In the genomic region with DNA sequence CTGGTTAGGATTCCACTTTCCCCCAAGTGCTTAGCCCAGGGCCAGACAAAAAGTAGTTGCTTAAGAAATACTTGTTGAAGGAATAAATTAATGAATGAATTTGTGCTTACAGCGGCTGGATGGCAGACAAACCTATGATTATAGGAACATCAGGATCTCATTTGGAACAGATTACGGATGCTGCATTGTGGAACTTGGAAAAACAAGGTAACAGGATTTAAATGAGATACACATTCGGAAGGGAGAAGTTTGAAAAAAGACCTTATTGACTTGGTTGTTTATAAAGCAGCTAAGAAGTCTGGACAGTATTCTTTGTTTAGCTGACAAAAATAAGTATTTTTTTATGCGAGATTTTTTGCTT, we compare ENCODE assay signal across 8 cellular contexts. TPM values are rescaled to one million over a fixed set of nuclear protein-coding genes. Genes with fewer than 3 reads are reported as not detected.
DNase-seq lines count a peak whose midpoint lies in the region; ATAC-seq and TF ChIP-seq lines count a peak whose summit lies in the region.

No MANE protein-coding gene starts in this region.

- H3K9me3 Mint-ChIP-seq in CD8-positive, alpha-beta T cell, result no peaks in the 10 kb centered on the region
- no peaks in the 10 kb centered on the region for H3K9me3 Mint-ChIP-seq in endothelial cell (ENCODE audit: unreplicated experiment)

- H3K36me3 ChIP-seq in CD8-positive, alpha-beta T cell (ENCODE audit: insufficient read depth, low read length), result peaks cover 13% of the 10 kb centered on the region
- peaks cover 41% of the 10 kb centered on the region for H3K36me3 ChIP-seq in NT2/D1 (ENCODE audit: insufficient read depth, insufficient read length, low read length)

- CTCF ChIA-PET in CD8-positive, alpha-beta T cell (lab: Charles Lee), result interaction anchor here (0.6 to 1.6 kb wide), 2 partner anchors 16 to 955 kb away, joined by 3 read pairs; no protein-coding TSS in a partner anchor

- intact Hi-C loops in CD8-positive, alpha-beta T cell (cut with DNase I, micrococcal nuclease), result loop anchor here (1.0 to 10.0 kb wide), 9 partner anchors 22 to 931 kb away; a partner anchor contains a TSS

- TF ChIP-seq CTCF in CD8-positive, alpha-beta T cell (IDR thresholded peaks at IDR 0.05), result no peak
- TF ChIP-seq CTCF in endothelial cell (IDR thresholded peaks at IDR 0.05; ENCODE audit: unreplicated experiment), result no peak
- TF ChIP-seq CTCF in omental fat pad (IDR thresholded peaks at IDR 0.05), result no peak

- no peak for ATAC-seq in CD8-positive, alpha-beta T cell
- peak; percentile 7 for ATAC-seq in omental fat pad (ENCODE audit: low FRiP score)

- no peaks in the 10 kb centered on the region for H3K27me3 ChIP-seq in CD8-positive, alpha-beta T cell (ENCODE audit: insufficient read depth, low read length)
- H3K27me3 ChIP-seq in NT2/D1 (ENCODE audit: insufficient read depth, insufficient read length), result no peaks in the 10 kb centered on the region

- peaks cover 46% of the 10 kb centered on the region for H3K36me3 Mint-ChIP-seq in CD8-positive, alpha-beta T cell
- H3K36me3 Mint-ChIP-seq in endothelial cell (ENCODE audit: low read depth, unreplicated experiment), result peaks cover 5% of the 10 kb centered on the region

- H3K4me3 Mint-ChIP-seq in CD8-positive, alpha-beta T cell, result peak overlapping the region; percentile 89
- peak overlapping the region; percentile 94 for H3K4me3 Mint-ChIP-seq in endothelial cell (ENCODE audit: unreplicated experiment)

- peaks cover 40% of the 10 kb centered on the region for H3K4me1 Mint-ChIP-seq in CD8-positive, alpha-beta T cell (ENCODE audit: low read depth)
- peaks cover 15% of the 10 kb centered on the region for H3K4me1 Mint-ChIP-seq in endothelial cell (ENCODE audit: unreplicated experiment)

- peak overlapping the region; percentile 99 for H3K27ac Mint-ChIP-seq in CD8-positive, alpha-beta T cell
- peak overlapping the region; percentile 97 for H3K27ac Mint-ChIP-seq in endothelial cell (ENCODE audit: unreplicated experiment)

- peak overlapping the region; percentile 90 for H3K27ac ChIP-seq in CD8-positive, alpha-beta T cell (ENCODE audit: low read depth, low read length)
- H3K27ac ChIP-seq in caudate nucleus (ENCODE audit: low read depth, low read length), result no peak overlapping the region

- DNase-seq in CD8-positive, alpha-beta T cell, result no peak
- DNase-seq in NT2/D1 (ENCODE audit: low read depth, low spot score) (no peak), endothelial cell (ENCODE audit: low spot score) (no peak), omental fat pad (ENCODE audit: low spot score) (no peak), inferior parietal cortex (ENCODE audit: extremely low spot score) (no peak), NCI-H187 (lab: John Stamatoyannopoulos, UW) (no peak), caudate nucleus (lab: John Stamatoyannopoulos, UW) (no peak)
- DNase-seq in activated effector memory CD4-positive, alpha-beta T cell treated with Interleukin-2 at 50 U/mL for 16 hours, result no peak

- no peaks in the 10 kb centered on the region for H3K27me3 Mint-ChIP-seq in CD8-positive, alpha-beta T cell (ENCODE audit: low read depth)
- peaks cover 2% of the 10 kb centered on the region for H3K27me3 Mint-ChIP-seq in endothelial cell (ENCODE audit: unreplicated experiment)

- peaks cover 31% of the 10 kb centered on the region for H3K4me1 ChIP-seq in CD8-positive, alpha-beta T cell (ENCODE audit: insufficient read depth, low read length)
- H3K4me1 ChIP-seq in NT2/D1 (ENCODE audit: insufficient read depth, insufficient read length), result no peaks in the 10 kb centered on the region

- no peaks in the 10 kb centered on the region for H3K9me3 ChIP-seq in CD8-positive, alpha-beta T cell (ENCODE audit: low read length)
- H3K9me3 ChIP-seq in NT2/D1 (ENCODE audit: insufficient read depth, low read length), result no peaks in the 10 kb centered on the region

- peak overlapping the region; percentile 83 for H3K4me3 ChIP-seq in CD8-positive, alpha-beta T cell (ENCODE audit: low read depth, low read length)
- peak overlapping the region; percentile 91 for H3K4me3 ChIP-seq in NT2/D1 (ENCODE audit: insufficient read length, low read depth)

- POLR2A ChIA-PET in CD8-positive, alpha-beta T cell (lab: Charles Lee), result interaction anchor here (1.0 to 1.3 kb wide), 2 partner anchors 21 to 23 kb away, joined by 3 to 13 read pairs; a partner anchor contains a TSS

- peak overlapping the region; percentile 92 for H3K9ac ChIP-seq in NT2/D1 (ENCODE audit: insufficient read length, low read depth)

RNA-seq across cellular contexts. Expression of a gene that starts 0.6 kb away (rescaled TPM):
- 10 to 100 TPM; 76.9 to 80.5 TPM for total RNA-seq in CD8-positive, alpha-beta T cell
- 29.3 TPM for total RNA-seq in endothelial cell (ENCODE audit: unreplicated experiment)
- 10 to 100 TPM; 12.6 to 35.9 (median 23.5) TPM for total RNA-seq in omental fat pad

RNA-seq across cellular contexts. Expression of a gene that starts 22.0 kb away (rescaled TPM):
- total RNA-seq in CD8-positive, alpha-beta T cell, result under 1 TPM; 0.22 to 0.43 TPM
- total RNA-seq in endothelial cell (ENCODE audit: unreplicated experiment) (11.4 TPM), omental fat pad (1 to 10 TPM in 2 of 4 donors, under 1 TPM in 2; 0.44 to 5.5 (median 3.0) TPM)

RNA-seq across cellular contexts. Expression of a gene that starts 36.7 kb away (rescaled TPM):
- under 1 TPM; 0.30 to 0.42 TPM for total RNA-seq in CD8-positive, alpha-beta T cell
- total RNA-seq in endothelial cell (ENCODE audit: unreplicated experiment) (19.8 TPM), omental fat pad (under 1 TPM in 2 of 4 donors, not detected in 2; 0.24 to 0.37 TPM)

Comparison
In these comparisons a context has a peak if more than half of its experiments do, and no peak if none do; other contexts are left out.
1. RNA of a gene that starts 36.7 kb away (total RNA-seq): 19.8 TPM in endothelial cell (single experiment); 0.30 to 0.42 TPM in CD8-positive, alpha-beta T cell and 0.24 to 0.37 TPM in omental fat pad; every median in the first group is over 10 times any median in the second.